ENCODE assay signal across 1 cellular context in the genomic region with DNA sequence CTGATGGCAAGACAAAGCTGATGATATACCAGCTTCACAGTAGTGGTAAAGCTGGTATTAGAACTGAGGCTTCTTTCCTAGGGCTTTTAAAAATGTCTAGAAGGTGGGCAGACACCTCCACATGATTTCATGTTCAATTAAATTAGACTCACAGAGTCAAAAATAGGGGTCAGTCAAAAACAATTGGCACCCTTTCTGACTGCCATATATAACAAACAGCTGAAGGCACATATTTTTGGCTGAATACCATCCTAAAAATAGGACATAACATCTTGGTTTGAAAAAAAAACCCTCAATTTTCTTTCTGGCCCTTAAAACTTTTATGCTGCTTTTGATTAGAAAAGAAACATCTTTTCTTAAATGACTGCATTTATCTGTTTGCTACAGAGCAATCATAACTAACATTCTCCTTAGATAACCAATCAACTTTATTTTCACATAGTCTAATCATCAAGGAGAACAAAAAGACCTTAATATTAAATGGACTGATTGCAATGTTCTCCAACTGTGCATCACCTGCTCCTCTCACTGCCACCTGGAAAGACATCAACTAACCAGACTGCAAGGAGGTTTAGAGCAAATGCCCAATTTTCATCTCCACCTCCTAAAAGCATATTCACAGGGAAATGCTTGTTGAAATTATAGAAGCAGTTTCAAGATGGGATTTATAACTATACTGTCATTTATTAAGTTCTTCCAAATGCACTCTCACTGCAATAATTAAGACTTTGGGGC.
TF ChIP-seq lines count a peak whose summit lies in the region.

No MANE protein-coding gene starts in this region.

TF ChIP-seq in GM12878, 131 proteins besides CTCF, POLR2A, EP300 and RAD21:
- TF ChIP-seq HCFC1 (IDR thresholded peaks at IDR 0.05; ENCODE audit: low read length), result no peak
- TF ChIP-seq NFYA (IDR thresholded peaks at IDR 0.05; ENCODE audit: borderline replicate concordance, low read depth, low read length), result no peak
- TF ChIP-seq, protein P1, sequence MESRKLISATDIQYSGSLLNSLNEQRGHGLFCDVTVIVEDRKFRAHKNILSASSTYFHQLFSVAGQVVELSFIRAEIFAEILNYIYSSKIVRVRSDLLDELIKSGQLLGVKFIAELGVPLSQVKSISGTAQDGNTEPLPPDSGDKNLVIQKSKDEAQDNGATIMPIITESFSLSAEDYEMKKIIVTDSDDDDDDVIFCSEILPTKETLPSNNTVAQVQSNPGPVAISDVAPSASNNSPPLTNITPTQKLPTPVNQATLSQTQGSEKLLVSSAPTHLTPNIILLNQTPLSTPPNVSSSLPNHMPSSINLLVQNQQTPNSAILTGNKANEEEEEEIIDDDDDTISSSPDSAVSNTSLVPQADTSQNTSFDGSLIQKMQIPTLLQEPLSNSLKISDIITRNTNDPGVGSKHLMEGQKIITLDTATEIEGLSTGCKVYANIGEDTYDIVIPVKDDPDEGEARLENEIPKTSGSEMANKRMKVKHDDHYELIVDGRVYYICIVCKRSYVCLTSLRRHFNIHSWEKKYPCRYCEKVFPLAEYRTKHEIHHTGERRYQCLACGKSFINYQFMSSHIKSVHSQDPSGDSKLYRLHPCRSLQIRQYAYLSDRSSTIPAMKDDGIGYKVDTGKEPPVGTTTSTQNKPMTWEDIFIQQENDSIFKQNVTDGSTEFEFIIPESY (IDR thresholded peaks at IDR 0.05), result no peak
- no peak for TF ChIP-seq FOXM1 (IDR thresholded peaks at IDR 0.05; ENCODE audit: low read depth, low read length)
- TF ChIP-seq FOS (IDR thresholded peaks at IDR 0.05; ENCODE audit: borderline replicate concordance, extremely low read depth, insufficient read length), result no peak
- no peak for TF ChIP-seq NRF1 (conservative IDR thresholded peaks at IDR 0.05; ENCODE audit: low read depth, low read length)
- no peak for TF ChIP-seq SUPT20H (IDR thresholded peaks at IDR 0.05; ENCODE audit: borderline replicate concordance, control insufficient read depth, low read depth, low read length)
- TF ChIP-seq, protein P2, sequence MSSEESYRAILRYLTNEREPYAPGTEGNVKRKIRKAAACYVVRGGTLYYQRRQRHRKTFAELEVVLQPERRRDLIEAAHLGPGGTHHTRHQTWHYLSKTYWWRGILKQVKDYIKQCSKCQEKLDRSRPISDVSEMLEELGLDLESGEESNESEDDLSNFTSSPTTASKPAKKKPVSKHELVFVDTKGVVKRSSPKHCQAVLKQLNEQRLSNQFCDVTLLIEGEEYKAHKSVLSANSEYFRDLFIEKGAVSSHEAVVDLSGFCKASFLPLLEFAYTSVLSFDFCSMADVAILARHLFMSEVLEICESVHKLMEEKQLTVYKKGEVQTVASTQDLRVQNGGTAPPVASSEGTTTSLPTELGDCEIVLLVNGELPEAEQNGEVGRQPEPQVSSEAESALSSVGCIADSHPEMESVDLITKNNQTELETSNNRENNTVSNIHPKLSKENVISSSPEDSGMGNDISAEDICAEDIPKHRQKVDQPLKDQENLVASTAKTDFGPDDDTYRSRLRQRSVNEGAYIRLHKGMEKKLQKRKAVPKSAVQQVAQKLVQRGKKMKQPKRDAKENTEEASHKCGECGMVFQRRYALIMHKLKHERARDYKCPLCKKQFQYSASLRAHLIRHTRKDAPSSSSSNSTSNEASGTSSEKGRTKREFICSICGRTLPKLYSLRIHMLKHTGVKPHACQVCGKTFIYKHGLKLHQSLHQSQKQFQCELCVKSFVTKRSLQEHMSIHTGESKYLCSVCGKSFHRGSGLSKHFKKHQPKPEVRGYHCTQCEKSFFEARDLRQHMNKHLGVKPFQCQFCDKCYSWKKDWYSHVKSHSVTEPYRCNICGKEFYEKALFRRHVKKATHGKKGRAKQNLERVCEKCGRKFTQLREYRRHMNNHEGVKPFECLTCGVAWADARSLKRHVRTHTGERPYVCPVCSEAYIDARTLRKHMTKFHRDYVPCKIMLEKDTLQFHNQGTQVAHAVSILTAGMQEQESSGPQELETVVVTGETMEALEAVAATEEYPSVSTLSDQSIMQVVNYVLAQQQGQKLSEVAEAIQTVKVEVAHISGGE (CRISPR knock-in tag; IDR thresholded peaks at IDR 0.05), result no peak
- TF ChIP-seq RCOR1 (conservative IDR thresholded peaks at IDR 0.05; ENCODE audit: low read depth, low read length), result no peak
- no peak for TF ChIP-seq NBN (IDR thresholded peaks at IDR 0.05)
- no peak for TF ChIP-seq IRF4 (IDR thresholded peaks at IDR 0.05; ENCODE audit: low read depth, low read length)
- TF ChIP-seq ZNF274 (IDR thresholded peaks at IDR 0.05; ENCODE audit: insufficient read depth, insufficient read length), result no peak
- no peak for TF ChIP-seq RAD51 (IDR thresholded peaks at IDR 0.05)
- TF ChIP-seq STAT1 (conservative IDR thresholded peaks at IDR 0.05), result no peak
- TF ChIP-seq, protein P3, sequence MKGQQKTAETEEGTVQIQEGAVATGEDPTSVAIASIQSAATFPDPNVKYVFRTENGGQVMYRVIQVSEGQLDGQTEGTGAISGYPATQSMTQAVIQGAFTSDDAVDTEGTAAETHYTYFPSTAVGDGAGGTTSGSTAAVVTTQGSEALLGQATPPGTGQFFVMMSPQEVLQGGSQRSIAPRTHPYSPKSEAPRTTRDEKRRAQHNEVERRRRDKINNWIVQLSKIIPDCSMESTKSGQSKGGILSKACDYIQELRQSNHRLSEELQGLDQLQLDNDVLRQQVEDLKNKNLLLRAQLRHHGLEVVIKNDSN (IDR thresholded peaks at IDR 0.05; ENCODE audit: borderline replicate concordance, extremely low read length, insufficient read depth, low read depth, low read length), result no peak
- no peak for TF ChIP-seq NFXL1 (IDR thresholded peaks at IDR 0.05; ENCODE audit: borderline replicate concordance)
- TF ChIP-seq NFIC (IDR thresholded peaks at IDR 0.05; ENCODE audit: low read depth, low read length), result no peak
TF ChIP-seq in GM12878: peak in this region for 0.
